In the genomic region with DNA sequence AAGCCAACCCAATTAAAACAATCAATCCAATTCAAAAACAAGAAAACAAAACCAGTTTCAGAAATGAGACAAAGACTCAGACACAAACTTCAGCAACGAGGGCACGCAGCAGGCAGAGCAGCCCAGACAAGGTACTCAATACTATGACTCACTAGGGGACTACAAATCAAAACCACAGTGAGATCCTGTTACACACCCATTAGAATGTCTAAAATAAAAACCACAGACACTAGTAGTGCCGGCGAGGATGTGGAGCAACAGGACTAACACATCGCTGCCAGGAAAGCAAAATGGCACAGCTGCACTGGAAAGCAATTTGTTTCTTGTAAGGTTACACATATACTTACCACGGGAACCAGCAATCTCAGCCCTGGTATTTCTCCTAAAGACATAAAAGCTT, we compare ENCODE assay signal across 9 cellular contexts. TPM values are rescaled to one million over a fixed set of nuclear protein-coding genes. Genes with fewer than 3 reads are reported as not detected.
DNase-seq lines count a peak whose midpoint lies in the region; ATAC-seq, FAIRE-seq and TF ChIP-seq lines count a peak whose summit lies in the region.
"Had no signal": no experiment of that assay in that cellular context is flagged by ENCODE, and none has a peak within 500 bp of the region (broad histone marks: within the 10 kb centered on the region; RNA-seq: fewer than 3 reads in every experiment).

No MANE protein-coding gene starts in this region.

- peaks cover 11% of the 10 kb centered on the region for H3K27me3 Mint-ChIP-seq in activated CD4-positive, alpha-beta memory T cell treated with anti-CD3 and anti-CD28 coated beads for 36 hours

- H2BK120ac ChIP-seq in IMR-90 (ENCODE audit: low read depth, low read length) = no peak overlapping the region
- no peak overlapping the region for H2BK120ac ChIP-seq in trophoblast cell (ENCODE audit: insufficient read depth, low read length, poor library complexity)

- H3K27me3 ChIP-seq in IMR-90 (ENCODE audit: control insufficient read depth, insufficient read depth, low read length) (no peaks in the 10 kb centered on the region), keratinocyte (ENCODE audit: control insufficient read depth, extremely low read depth, insufficient read depth, low read length) (no peaks in the 10 kb centered on the region), trophoblast cell (ENCODE audit: insufficient read depth, low read length) (no peaks in the 10 kb centered on the region)

- H2BK15ac ChIP-seq in IMR-90 (ENCODE audit: low read depth, low read length) = no peak overlapping the region

- no peak overlapping the region for H3K27ac ChIP-seq in IMR-90 (ENCODE audit: insufficient read depth, low read length)
- H3K27ac ChIP-seq in keratinocyte (ENCODE audit: control insufficient read depth, insufficient read depth, low read length) = no peak overlapping the region
- H3K27ac ChIP-seq in trophoblast cell (ENCODE audit: low read depth, low read length) = no peak overlapping the region
- H3K27ac ChIP-seq in OCI-LY7 (ENCODE audit: low read depth, low read length, poor library complexity, severe bottlenecking) = no peak overlapping the region
- H3K27ac ChIP-seq: HL-60 had no signal

- H3K23ac ChIP-seq in IMR-90 (ENCODE audit: low read depth, low read length) (no peak overlapping the region), trophoblast cell (ENCODE audit: low read length) (no peak overlapping the region)

- TF ChIP-seq CTCF in IMR-90 (conservative IDR thresholded peaks at IDR 0.05; ENCODE audit: low read depth, low read length) (no peak), keratinocyte (optimal IDR thresholded peaks at IDR 0.05 in 1 of 3, IDR thresholded peaks at IDR 0.05 in 1 of 3, conservative IDR thresholded peaks at IDR 0.05 in 1 of 3; ENCODE audit: extremely low read depth in 1 of 3, insufficient read depth in 2 of 3, low read length in 3 of 3) (no peak), OCI-LY7 (conservative IDR thresholded peaks at IDR 0.05; ENCODE audit: low read length) (no peak)

- no peak overlapping the region for H3K27ac Mint-ChIP-seq in activated CD4-positive, alpha-beta memory T cell treated with anti-CD3 and anti-CD28 coated beads for 36 hours

- in situ Hi-C loops in IMR-90 (cut with MboI; ENCODE audit: low sequenced_read_pairs) = no loop called here

- no peak overlapping the region for H4K12ac ChIP-seq in trophoblast cell (ENCODE audit: low read depth, low read length)

- CTCF ChIA-PET in IMR-90 (lab: Yijun Ruan, JAX) (no interaction called here), OCI-LY7 (lab: Charles Lee; ENCODE audit: unreplicated experiment) (no interaction called here)
- CTCF ChIA-PET in activated CD4-positive, alpha-beta memory T cell treated with anti-CD3 and anti-CD28 coated beads for 36 hours (lab: Charles Lee) = interaction anchor here (1.4 kb wide), 1 partner anchor 10 kb away, joined by 4 read pairs; no protein-coding TSS in a partner anchor

- no peak for TF ChIP-seq RAD21 in IMR-90 (IDR thresholded peaks at IDR 0.05; ENCODE audit: low read length)

- H3K9me3 ChIP-seq in IMR-90 (ENCODE audit: control insufficient read depth, insufficient read depth, low read length) (peaks cover 7% of the 10 kb centered on the region; the same call in 1 of the 2 replicates), keratinocyte (ENCODE audit: control insufficient read depth, low read depth, low read length) (no peaks in the 10 kb centered on the region), trophoblast cell (ENCODE audit: insufficient read depth, low read depth, low read length) (peaks cover 4% of the 10 kb centered on the region), OCI-LY7 (ENCODE audit: low read length) (no peaks in the 10 kb centered on the region)

- H3K4me1 ChIP-seq in IMR-90 (ENCODE audit: control insufficient read depth, insufficient read depth, low read length) (no peaks in the 10 kb centered on the region), keratinocyte (ENCODE audit: control insufficient read depth, extremely low read depth, insufficient read depth, low read length) (peaks cover 8% of the 10 kb centered on the region), trophoblast cell (ENCODE audit: control insufficient read depth in 1 of 2, insufficient read depth in 2 of 2, low read length in 2 of 2) (no peaks in the 10 kb centered on the region), OCI-LY7 (ENCODE audit: insufficient read depth, low read length, poor library complexity, severe bottlenecking) (no peaks in the 10 kb centered on the region)

- DNase-seq in DMS 273 treated with DMSO at 0.1 percent for 48 hours (lab: John Stamatoyannopoulos, UW) = peak; percentile 4
- peak; percentile 5 for DNase-seq in IMR-90
- peak; percentile 54 for DNase-seq in activated CD4-positive, alpha-beta memory T cell treated with anti-CD3 and anti-CD28 coated beads for 36 hours
- peak; percentile 35 for DNase-seq in keratinocyte (ENCODE audit: low read depth, low spot score)
- DNase-seq in trophoblast cell = no peak
- DNase-seq in AG08396 (ENCODE audit: low spot score) = no peak
- DNase-seq in OCI-LY7 (ENCODE audit: low spot score) = no peak

- no peak overlapping the region for H4K5ac ChIP-seq in IMR-90 (ENCODE audit: low read depth, low read length)

- H3K36me3 Mint-ChIP-seq in activated CD4-positive, alpha-beta memory T cell treated with anti-CD3 and anti-CD28 coated beads for 36 hours = no peaks in the 10 kb centered on the region

- dilution Hi-C loops in IMR-90 (cut with HindIII; ENCODE audit: low sequenced_read_pairs, unreplicated experiment) = no loop called here
- dilution Hi-C loops in keratinocyte (cut with MboI; ENCODE audit: extremely low pct_ligation_motif_present, low sequenced_read_pairs) = no loop called here

- H3K9me1 ChIP-seq in IMR-90 (ENCODE audit: insufficient read depth, low read length) (no peaks in the 10 kb centered on the region), keratinocyte (ENCODE audit: control insufficient read depth, extremely low read depth, insufficient read depth, low read length) (no peaks in the 10 kb centered on the region)

- H4K20me1 ChIP-seq in IMR-90 (ENCODE audit: insufficient read depth, low read length) (no peaks in the 10 kb centered on the region), keratinocyte (ENCODE audit: control insufficient read depth, extremely low read depth, insufficient read depth, low read length) (no peaks in the 10 kb centered on the region), OCI-LY7 (ENCODE audit: insufficient read depth, low read length) (no peaks in the 10 kb centered on the region)

- H3K4ac ChIP-seq in IMR-90 (ENCODE audit: low read depth, low read length) = no peak overlapping the region
- H3K4ac ChIP-seq in trophoblast cell (ENCODE audit: low read depth, low read length) = no peak overlapping the region

- H2BK20ac ChIP-seq in IMR-90 (ENCODE audit: low read depth, low read length) = no peak overlapping the region

- H2AFZ ChIP-seq in IMR-90 (replicated peaks; ENCODE audit: low read length, poor library complexity) (no peak overlapping the region), keratinocyte (ENCODE audit: control insufficient read depth, low read length) (no peak overlapping the region), trophoblast cell (ENCODE audit: insufficient read depth, low read length, poor library complexity) (no peak overlapping the region), OCI-LY7 (ENCODE audit: low read length) (no peak overlapping the region)

- H4K8ac ChIP-seq in IMR-90 (ENCODE audit: low read depth in 2 of 2, low read length in 2 of 2) (no peak overlapping the region), trophoblast cell (ENCODE audit: low read depth, low read length) (no peak overlapping the region)

- H3K4me3 ChIP-seq in IMR-90 (ENCODE audit: insufficient read depth, low read depth, low read length) (no peak overlapping the region), keratinocyte (ENCODE audit: control insufficient read depth in 2 of 3, extremely low read depth in 1 of 3, insufficient read depth in 2 of 3, low read depth in 1 of 3, low read length in 3 of 3) (no peak overlapping the region), trophoblast cell (ENCODE audit: low read depth, low read length) (no peak overlapping the region), OCI-LY7 (ENCODE audit: low read depth, low read length, poor library complexity, severe bottlenecking) (no peak overlapping the region)

- H3K18ac ChIP-seq in IMR-90 (ENCODE audit: low read depth, low read length) = no peak overlapping the region
- no peak overlapping the region for H3K18ac ChIP-seq in trophoblast cell (ENCODE audit: low read length)

- no peaks in the 10 kb centered on the region for H3K79me1 ChIP-seq in IMR-90 (ENCODE audit: low read depth in 1 of 2, low read length in 2 of 2)
- no peaks in the 10 kb centered on the region for H3K79me1 ChIP-seq in trophoblast cell (ENCODE audit: low read length)

- POLR2A ChIA-PET in IMR-90 (lab: Charles Lee; ENCODE audit: unreplicated experiment) (no interaction called here), OCI-LY7 (lab: Charles Lee) (interaction anchor here (0.6 kb wide), 2 partner anchors 84 to 135 kb away, joined by 3 read pairs; no protein-coding TSS in a partner anchor)
- POLR2A ChIA-PET in activated CD4-positive, alpha-beta memory T cell treated with anti-CD3 and anti-CD28 coated beads for 36 hours (lab: Charles Lee) = no interaction called here

- no peak for TF ChIP-seq POLR2A in IMR-90 (IDR thresholded peaks at IDR 0.05; ENCODE audit: low read depth, low read length)

- H3K36me3 ChIP-seq in IMR-90 (ENCODE audit: control insufficient read depth, insufficient read depth, low read length) (no peaks in the 10 kb centered on the region), keratinocyte (ENCODE audit: control insufficient read depth in 2 of 2, extremely low read depth in 1 of 2, insufficient read depth in 2 of 2, low read length in 2 of 2) (no peaks in the 10 kb centered on the region), trophoblast cell (ENCODE audit: control insufficient read depth in 1 of 2, insufficient read depth in 2 of 2, low read length in 2 of 2) (no peaks in the 10 kb centered on the region), OCI-LY7 (ENCODE audit: insufficient read depth, low read length) (no peaks in the 10 kb centered on the region)

- no CpG with 5 or more reads among the region's 6 CpGs for WGBS in IMR-90 (ENCODE audit: extremely low coverage in 2 of 2, insufficient read length in 1 of 2), 2 experiments
- WGBS in trophoblast cell (ENCODE audit: extremely low coverage, insufficient coverage, insufficient read length) = no CpG with 5 or more reads among the region's 6 CpGs

- no peak overlapping the region for H2BK12ac ChIP-seq in trophoblast cell (ENCODE audit: low read length)

- no peak overlapping the region for H2BK5ac ChIP-seq in IMR-90 (ENCODE audit: low read depth, low read length, poor library complexity, severe bottlenecking)
- no peak overlapping the region for H2BK5ac ChIP-seq in trophoblast cell (ENCODE audit: low read depth, low read length, poor library complexity)

- H3K4me2 ChIP-seq in IMR-90 (ENCODE audit: low read depth, low read length) (no peak overlapping the region), keratinocyte (ENCODE audit: control insufficient read depth, extremely low read depth, insufficient read depth, low read depth, low read length) (peak overlapping the region; percentile 20), trophoblast cell (ENCODE audit: low read length) (no peak overlapping the region), OCI-LY7 (ENCODE audit: low read length) (no peak overlapping the region)

- H4K91ac ChIP-seq in IMR-90 (ENCODE audit: insufficient read depth, low read depth, low read length) (no peak overlapping the region), trophoblast cell (ENCODE audit: low read depth, low read length) (no peak overlapping the region)

- peak; percentile 97 for FAIRE-seq in keratinocyte (lab: Jason Lieb, UNC)

- intact Hi-C loops in IMR-90 (cut with micrococcal nuclease) = no loop called here
- intact Hi-C loops in activated CD4-positive, alpha-beta memory T cell treated with anti-CD3 and anti-CD28 coated beads for 36 hours (cut with micrococcal nuclease) = no loop called here
- intact Hi-C loops in OCI-LY7 (cut with micrococcal nuclease; ENCODE audit: unreplicated experiment) = no loop called here

- peaks cover 12% of the 10 kb centered on the region for H3K4me1 Mint-ChIP-seq in activated CD4-positive, alpha-beta memory T cell treated with anti-CD3 and anti-CD28 coated beads for 36 hours (ENCODE audit: low read depth)

- no peaks in the 10 kb centered on the region for H3K79me2 ChIP-seq in keratinocyte (ENCODE audit: control insufficient read depth, insufficient read depth, low read length)
- H3K79me2 ChIP-seq in trophoblast cell (ENCODE audit: control insufficient read depth, insufficient read depth, low read length, poor library complexity) = no peaks in the 10 kb centered on the region
- no peaks in the 10 kb centered on the region for H3K79me2 ChIP-seq in OCI-LY7 (ENCODE audit: insufficient read depth, low read depth, low read length)

- H3K14ac ChIP-seq in IMR-90 (replicated peaks; ENCODE audit: low read depth, low read length) = no peak overlapping the region
- H3K14ac ChIP-seq in trophoblast cell (ENCODE audit: low read length) = no peak overlapping the region

- H3K9me3 Mint-ChIP-seq in activated CD4-positive, alpha-beta memory T cell treated with anti-CD3 and anti-CD28 coated beads for 36 hours = no peaks in the 10 kb centered on the region

- no peaks in the 10 kb centered on the region for H3K9me2 ChIP-seq in OCI-LY7 (ENCODE audit: insufficient read depth, low read length)

- no peak overlapping the region for H3K56ac ChIP-seq in IMR-90 (ENCODE audit: extremely low read depth, insufficient read depth, low read length)

- ATAC-seq in IMR-90 (ENCODE audit: low read depth) = no peak
- no peak for ATAC-seq in GM18498 (IDR thresholded peaks at IDR 0.05; ENCODE audit: unreplicated experiment)

- no peak overlapping the region for H3K4me3 Mint-ChIP-seq in activated CD4-positive, alpha-beta memory T cell treated with anti-CD3 and anti-CD28 coated beads for 36 hours

- H2AK5ac ChIP-seq in IMR-90 (ENCODE audit: low read depth, low read length) (no peak overlapping the region), trophoblast cell (ENCODE audit: low read length) (no peak overlapping the region)

- no TSS peak for BruUV-seq in IMR-90 (replicated peaks; lab: Mats Ljungman, UMichigan)
- BruUV-seq in OCI-LY7 (replicated peaks; lab: Mats Ljungman, UMichigan) = no TSS peak

- H3K9ac ChIP-seq in IMR-90 (ENCODE audit: low read depth, low read length) (no peak overlapping the region), keratinocyte (ENCODE audit: control insufficient read depth, extremely low read depth, insufficient read depth, low read length) (no peak overlapping the region), trophoblast cell (ENCODE audit: low read length) (no peak overlapping the region)

- no peak overlapping the region for H2AK9ac ChIP-seq in IMR-90 (replicated peaks; ENCODE audit: low read depth, low read length, poor library complexity)

RNA-seq across cellular contexts. Expression of gene MAS1L, which starts 28.4 kb away (rescaled TPM):
- total RNA-seq in IMR-90 (2012; rRNA removed) (not detected in 2 replicates), OCI-LY7 (2022) (not detected in 2 replicates)
- polyA plus RNA-seq in IMR-90 (2012; rRNA removed) (not detected in 2 replicates), keratinocyte (not detected in 3 replicates)
- not detected in 2 replicates for polyA plus RNA-seq in IMR-90 (2012; cell fraction: cytosol; rRNA removed)
- polyA plus RNA-seq in IMR-90 (2012; cell fraction: nucleus; rRNA removed; ENCODE audit: low replicate concordance) = not detected in 2 replicates
- total RNA-seq in activated CD4-positive, alpha-beta memory T cell treated with anti-CD3 and anti-CD28 coated beads for 36 hours = not detected
- polyA plus RNA-seq in keratinocyte (2011; ENCODE audit: low read depth) = not detected
- polyA plus RNA-seq in keratinocyte (2011; cell fraction: cytosol; rRNA removed) = not detected in 2 replicates
- not detected in 2 replicates for polyA plus RNA-seq in keratinocyte (2011; cell fraction: nucleus; rRNA removed)
- not detected in 2 replicates for polyA plus RNA-seq in keratinocyte (2012; ENCODE audit: low replicate concordance)
- not detected in 3 replicates for polyA minus RNA-seq in keratinocyte
- not detected for polyA minus RNA-seq in keratinocyte (2011; cell fraction: cytosol; rRNA and poly(A)+ RNA removed)
- polyA minus RNA-seq in keratinocyte (2011; cell fraction: nucleus; rRNA and poly(A)+ RNA removed) = not detected in 2 replicates
- not detected in 2 replicates for polyA plus RNA-seq in trophoblast cell (2013)
- total RNA-seq in OCI-LY7 (2014; rRNA removed; shearing (Covaris generic)) = not detected in 2 replicates

RNA-seq across cellular contexts. Expression of gene UBD, which starts 43.4 kb away (rescaled TPM):
- total RNA-seq in IMR-90 (2012; rRNA removed) (not detected in 2 replicates), OCI-LY7 (2022) (not detected in 2 replicates)
- polyA plus RNA-seq in IMR-90 (2012; rRNA removed) (not detected in 2 replicates), keratinocyte (not detected in 3 replicates)
- not detected in 2 replicates for polyA plus RNA-seq in IMR-90 (2012; cell fraction: cytosol; rRNA removed)
- polyA plus RNA-seq in IMR-90 (2012; cell fraction: nucleus; rRNA removed; ENCODE audit: low replicate concordance) = not detected in 2 replicates
- under 1 TPM; 0.59 to 0.70 TPM for total RNA-seq in activated CD4-positive, alpha-beta memory T cell treated with anti-CD3 and anti-CD28 coated beads for 36 hours
- not detected for polyA plus RNA-seq in keratinocyte (2011; ENCODE audit: low read depth)
- polyA plus RNA-seq in keratinocyte (2011; cell fraction: cytosol; rRNA removed) = not detected in 2 replicates
- not detected in 2 replicates for polyA plus RNA-seq in keratinocyte (2011; cell fraction: nucleus; rRNA removed)
- polyA plus RNA-seq in keratinocyte (2012; ENCODE audit: low replicate concordance) = not detected in 2 replicates
- not detected in 3 replicates for polyA minus RNA-seq in keratinocyte
- polyA minus RNA-seq in keratinocyte (2011; cell fraction: cytosol; rRNA and poly(A)+ RNA removed) = not detected
- polyA minus RNA-seq in keratinocyte (2011; cell fraction: nucleus; rRNA and poly(A)+ RNA removed) = not detected in 2 replicates
- not detected in 2 replicates for polyA plus RNA-seq in trophoblast cell (2013)
- total RNA-seq in OCI-LY7 (2014; rRNA removed; shearing (Covaris generic)) = not detected in 2 replicates

RNA-seq across cellular contexts. Expression of gene OR2H1, which starts 59.2 kb away (rescaled TPM):
- total RNA-seq in IMR-90 (2012; rRNA removed) (not detected in 2 replicates), OCI-LY7 (2022) (not detected in 2 replicates)
- polyA plus RNA-seq in IMR-90 (2012; rRNA removed) (not detected in 2 replicates), keratinocyte (not detected in 3 replicates)
- not detected in 2 replicates for polyA plus RNA-seq in IMR-90 (2012; cell fraction: cytosol; rRNA removed)
- polyA plus RNA-seq in IMR-90 (2012; cell fraction: nucleus; rRNA removed; ENCODE audit: low replicate concordance) = not detected in 2 replicates
- total RNA-seq in activated CD4-positive, alpha-beta memory T cell treated with anti-CD3 and anti-CD28 coated beads for 36 hours = not detected
- not detected for polyA plus RNA-seq in keratinocyte (2011; ENCODE audit: low read depth)
- polyA plus RNA-seq in keratinocyte (2011; cell fraction: cytosol; rRNA removed) = not detected in 2 replicates
- not detected in 2 replicates for polyA plus RNA-seq in keratinocyte (2011; cell fraction: nucleus; rRNA removed)
- not detected in 2 replicates for polyA plus RNA-seq in keratinocyte (2012; ENCODE audit: low replicate concordance)
- not detected in 3 replicates for polyA minus RNA-seq in keratinocyte
- polyA minus RNA-seq in keratinocyte (2011; cell fraction: cytosol; rRNA and poly(A)+ RNA removed) = not detected
- not detected in 2 replicates for polyA minus RNA-seq in keratinocyte (2011; cell fraction: nucleus; rRNA and poly(A)+ RNA removed)
- polyA plus RNA-seq in trophoblast cell (2013) = not detected in 2 replicates
- total RNA-seq in OCI-LY7 (2014; rRNA removed; shearing (Covaris generic)) = not detected in 2 replicates

RNA-seq across cellular contexts. Expression of gene OR11A1, which starts 59.2 kb away (rescaled TPM):
- total RNA-seq in IMR-90 (2012; rRNA removed) (not detected in 2 replicates), OCI-LY7 (2022) (not detected in 2 replicates)
- polyA plus RNA-seq in IMR-90 (2012; rRNA removed) (not detected in 2 replicates), keratinocyte (not detected in 3 replicates)
- not detected in 2 replicates for polyA plus RNA-seq in IMR-90 (2012; cell fraction: cytosol; rRNA removed)
- not detected in 2 replicates for polyA plus RNA-seq in IMR-90 (2012; cell fraction: nucleus; rRNA removed; ENCODE audit: low replicate concordance)
- total RNA-seq in activated CD4-positive, alpha-beta memory T cell treated with anti-CD3 and anti-CD28 coated beads for 36 hours = not detected
- polyA plus RNA-seq in keratinocyte (2011; ENCODE audit: low read depth) = not detected
- polyA plus RNA-seq in keratinocyte (2011; cell fraction: cytosol; rRNA removed) = not detected in 2 replicates
- not detected in 2 replicates for polyA plus RNA-seq in keratinocyte (2011; cell fraction: nucleus; rRNA removed)
- not detected in 2 replicates for polyA plus RNA-seq in keratinocyte (2012; ENCODE audit: low replicate concordance)
- not detected in 3 replicates for polyA minus RNA-seq in keratinocyte
- polyA minus RNA-seq in keratinocyte (2011; cell fraction: cytosol; rRNA and poly(A)+ RNA removed) = not detected
- not detected in 2 replicates for polyA minus RNA-seq in keratinocyte (2011; cell fraction: nucleus; rRNA and poly(A)+ RNA removed)
- polyA plus RNA-seq in trophoblast cell (2013) = not detected in 2 replicates
- total RNA-seq in OCI-LY7 (2014; rRNA removed; shearing (Covaris generic)) = not detected in 2 replicates

Comparison
In these comparisons a context has a peak if more than half of its experiments do, and no peak if none do; other contexts are left out.
1. DNase-seq: peak in DMS 273 treated with DMSO at 0.1 percent for 48 hours (single experiment), IMR-90 (single experiment), activated CD4-positive, alpha-beta memory T cell treated with anti-CD3 and anti-CD28 coated beads for 36 hours (single experiment) and keratinocyte (single experiment); none in trophoblast cell (0 of 2), AG08396 (single experiment) and OCI-LY7 (single experiment).